ENCODE assay signal across 13 cellular contexts in the genomic region with DNA sequence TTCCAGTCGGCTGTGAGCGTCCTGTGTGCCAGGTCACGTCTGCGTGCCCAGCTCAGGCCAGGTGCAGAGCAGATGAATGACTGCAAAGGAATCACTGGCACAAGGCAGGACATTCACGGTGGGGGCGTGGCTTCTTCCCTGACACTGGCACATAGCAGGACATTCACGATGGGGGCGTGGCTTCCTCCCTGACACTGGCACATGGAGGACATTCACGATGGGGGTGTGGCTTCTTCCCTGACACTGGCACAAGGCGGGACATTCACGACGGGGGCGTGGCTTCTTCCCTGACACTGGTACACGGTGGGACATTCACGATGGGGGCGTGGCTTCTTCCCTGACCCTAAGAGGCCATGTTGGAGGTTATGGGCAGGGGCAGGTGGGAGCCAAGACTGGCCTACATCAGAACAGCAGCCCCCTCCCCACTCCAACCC.
DNase-seq lines count a peak whose midpoint lies in the region; ATAC-seq and TF ChIP-seq lines count a peak whose summit lies in the region.
"Had no signal": no experiment of that assay in that cellular context is flagged by ENCODE, and none has a peak within 500 bp of the region (broad histone marks: within the 10 kb centered on the region; RNA-seq: fewer than 3 reads in every experiment).

No MANE protein-coding gene starts in this region.

- CTCF ChIA-PET in CD8-positive, alpha-beta T cell (lab: Charles Lee): no interaction called here

- WGBS in adrenal gland, 4 donors: 32 to 44% (median 37%) methylated on average over 14 to 16 of the region's 16 CpGs

- peak; percentile 54 for DNase-seq in EH (ENCODE audit: low read depth)
- peak; percentile 70 for DNase-seq in NCI-H1048 (lab: John Stamatoyannopoulos, UW)
- peak in 6 of 7 donors; percentile 19 to 61 (median 26) for DNase-seq in adrenal gland
- DNase-seq in mucosa of descending colon: peak; percentile 77 to 83 (median 77)
- DNase-seq in CD8-positive, alpha-beta T cell: no peak
- DNase-seq in NOMO-1 treated with DMSO at 0.1 percent for 48 hours (lab: John Stamatoyannopoulos, UW; ENCODE audit: unreplicated experiment): no peak
- no peak for DNase-seq in T1000 (lab: John Stamatoyannopoulos, UW)
- DNase-seq in foreskin keratinocyte: no peak
- DNase-seq: activated T-cell treated with anti-CD3 and anti-CD28 coated beads, Interleukin-2, amount 50 U/mL, for 1 hour; NCI-H187 treated with DMSO at 0.1 percent for 48 hours had no signal

- no peak for TF ChIP-seq POLR2A in adrenal gland (IDR thresholded peaks at IDR 0.05)

- TF ChIP-seq CTCF in adrenal gland (IDR thresholded peaks at IDR 0.05) (no peak), mucosa of descending colon (IDR thresholded peaks at IDR 0.05) (no peak), foreskin keratinocyte (conservative IDR thresholded peaks at IDR 0.05) (no peak)
- TF ChIP-seq CTCF in CD8-positive, alpha-beta T cell (IDR thresholded peaks at IDR 0.05): no peak

- H3K27me3 Mint-ChIP-seq in CD8-positive, alpha-beta T cell (ENCODE audit: low read depth): peaks cover 20% of the 10 kb centered on the region

- no peaks in the 10 kb centered on the region for H3K36me3 ChIP-seq in adrenal gland (replicated peaks in 1 of 2)
- H3K36me3 ChIP-seq in mucosa of descending colon (ENCODE audit: low read depth): no peaks in the 10 kb centered on the region
- no peaks in the 10 kb centered on the region for H3K36me3 ChIP-seq in CD8-positive, alpha-beta T cell (ENCODE audit: insufficient read depth, low read length)
- H3K36me3 ChIP-seq: HAP-1 had no signal

- H3K4me1 ChIP-seq in adrenal gland (replicated peaks in 1 of 2) (no peaks in the 10 kb centered on the region), mucosa of descending colon (ENCODE audit: low read depth) (no peaks in the 10 kb centered on the region), foreskin keratinocyte (no peaks in the 10 kb centered on the region)
- H3K4me1 ChIP-seq in CD8-positive, alpha-beta T cell (ENCODE audit: insufficient read depth, low read length): no peaks in the 10 kb centered on the region
- H3K4me1 ChIP-seq: HAP-1, parathyroid adenoma had no signal

- intact Hi-C loops in adrenal gland (cut with DNase I) (no loop called here), mucosa of descending colon (cut with DNase I, micrococcal nuclease) (no loop called here)
- intact Hi-C loops in CD8-positive, alpha-beta T cell (cut with DNase I, micrococcal nuclease): no loop called here

- peaks cover 3% of the 10 kb centered on the region for H3K4me1 Mint-ChIP-seq in CD8-positive, alpha-beta T cell (ENCODE audit: low read depth)

- H3K27me3 ChIP-seq in adrenal gland (peaks cover 6% of the 10 kb centered on the region), foreskin keratinocyte (peaks cover 10% of the 10 kb centered on the region)
- no peaks in the 10 kb centered on the region for H3K27me3 ChIP-seq in CD8-positive, alpha-beta T cell (ENCODE audit: insufficient read depth, low read length)

- ATAC-seq in mucosa of descending colon (peak; percentile 86), foreskin keratinocyte (no peak)
- no peak for ATAC-seq in CD8-positive, alpha-beta T cell

- H3K4me3 ChIP-seq in adrenal gland (no peak overlapping the region), mucosa of descending colon (no peak overlapping the region)
- no peak overlapping the region for H3K4me3 ChIP-seq in CD8-positive, alpha-beta T cell (ENCODE audit: low read depth, low read length)
- H3K4me3 ChIP-seq: HAP-1 had no signal

- H3K9me3 ChIP-seq in adrenal gland (replicated peaks in 1 of 3): no peaks in the 10 kb centered on the region
- H3K9me3 ChIP-seq in mucosa of descending colon: no peaks in the 10 kb centered on the region
- H3K9me3 ChIP-seq in CD8-positive, alpha-beta T cell (ENCODE audit: low read length): no peaks in the 10 kb centered on the region
- H3K9me3 ChIP-seq: HAP-1 had no signal

- H3K4me3 Mint-ChIP-seq in CD8-positive, alpha-beta T cell: no peak overlapping the region
- H3K4me3 Mint-ChIP-seq: T-helper 2 cell treated with Interferon-gamma antibody and Interleukin-4, amounts not matched to agents 5 μg/mL and 100 μg/mL, for 36 hours had no signal

- POLR2A ChIA-PET in CD8-positive, alpha-beta T cell (lab: Charles Lee): no interaction called here

- H3K36me3 Mint-ChIP-seq in CD8-positive, alpha-beta T cell: no peaks in the 10 kb centered on the region

- no peak overlapping the region for H3K27ac Mint-ChIP-seq in CD8-positive, alpha-beta T cell
- H3K27ac Mint-ChIP-seq: T-helper 2 cell treated with Interferon-gamma antibody and Interleukin-4, amounts not matched to agents 5 μg/mL and 100 μg/mL, for 36 hours had no signal

- no peak overlapping the region for H3K27ac ChIP-seq in adrenal gland
- H3K27ac ChIP-seq in CD8-positive, alpha-beta T cell (ENCODE audit: low read depth, low read length): no peak overlapping the region
- H3K27ac ChIP-seq in foreskin keratinocyte: no peak overlapping the region
- H3K27ac ChIP-seq: parathyroid adenoma had no signal

- peaks cover 5% of the 10 kb centered on the region for H3K9me3 Mint-ChIP-seq in CD8-positive, alpha-beta T cell

Comparison
In these comparisons a context has a peak if more than half of its experiments do, and no peak if none do; other contexts are left out.
1. DNase-seq: peak in EH (single experiment), NCI-H1048 (single experiment), adrenal gland (6 of 7) and mucosa of descending colon (3 of 3); none in CD8-positive, alpha-beta T cell (0 of 7), NOMO-1 treated with DMSO at 0.1 percent for 48 hours (single experiment), T1000 (single experiment) and foreskin keratinocyte (0 of 2).